Comparison of ENCODE assay signal across 8 cellular contexts in the genomic region with DNA sequence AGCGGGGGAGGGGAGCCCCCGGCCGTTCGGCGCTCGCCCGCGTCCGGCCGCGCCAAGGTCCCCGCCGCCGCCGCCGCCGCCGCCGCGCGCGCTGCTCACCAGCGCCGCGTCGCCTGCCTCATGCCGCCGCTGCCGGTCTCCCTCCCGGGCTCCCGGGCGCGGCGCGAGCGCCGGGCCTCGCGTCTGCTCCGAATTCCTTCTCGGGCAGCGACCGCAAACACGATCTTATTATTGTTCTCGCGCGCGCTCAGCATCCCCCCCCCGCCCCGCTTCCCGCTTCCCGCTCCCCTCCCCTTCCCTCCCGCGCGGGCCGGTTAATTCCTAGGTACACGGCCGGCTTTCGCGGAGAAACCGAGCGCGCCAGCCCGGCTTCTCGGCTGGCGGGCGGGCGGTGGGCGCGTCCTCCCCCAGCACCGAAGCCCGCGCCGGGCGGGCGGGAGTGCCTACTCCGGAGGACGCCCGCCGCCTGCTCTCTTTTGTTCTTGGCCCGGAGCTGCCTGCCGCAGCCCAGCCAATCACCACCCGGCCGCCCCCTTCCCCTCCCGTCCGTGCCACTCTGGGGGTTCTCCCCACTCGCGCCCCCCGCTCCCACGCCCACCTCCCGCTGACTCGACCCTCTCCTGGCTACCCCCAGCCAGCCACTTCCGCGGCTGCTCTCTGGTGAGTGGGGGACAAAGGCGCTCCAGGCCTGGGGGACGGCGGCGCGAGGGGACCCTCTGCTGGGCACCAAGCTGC. TPM values are rescaled to one million over a fixed set of nuclear protein-coding genes. Genes with fewer than 3 reads are reported as not detected.
DNase-seq lines count a peak whose midpoint lies in the region; ATAC-seq and TF ChIP-seq lines count a peak whose summit lies in the region.

A gene (minus strand): TSS at position 202 of the 735 bp plus-strand sequence. CDS start 409 bp downstream, outside the sequence.

- H3K79me2 ChIP-seq in PC-3 (ENCODE audit: low read length): peaks cover 44% of the 10 kb centered on the region

- no peaks in the 10 kb centered on the region for H3K9me2 ChIP-seq in PC-3 (replicated peaks; ENCODE audit: low read length)

- no peaks in the 10 kb centered on the region for H3K36me3 ChIP-seq in PC-3 (ENCODE audit: low read depth, low read length)
- no peaks in the 10 kb centered on the region for H3K36me3 ChIP-seq in adrenal gland (replicated peaks in 1 of 2)

- H3K4me1 ChIP-seq in PC-3 (ENCODE audit: insufficient read depth, low read length) (peaks cover 29% of the 10 kb centered on the region), adrenal gland (replicated peaks in 1 of 2) (peaks cover 33 to 35% of the 10 kb centered on the region in 2 donors)

- H3K4me3 ChIP-seq in PC-3 (ENCODE audit: low read length) (peak within 1 kb of the TSS; percentile 83), adrenal gland (peak within 1 kb of the TSS; percentile 69 to 95 (median 74))

- peak; percentile 35; the same call in 1 of the 2 replicates for TF ChIP-seq CTCF in PC-3 (conservative IDR thresholded peaks at IDR 0.05; ENCODE audit: low read depth, low read length)
- TF ChIP-seq CTCF in adrenal gland (IDR thresholded peaks at IDR 0.05): peak in 1 of 6 experiments; percentile 15

- POLR2A ChIA-PET in PC-3 (lab: Charles Lee; ENCODE audit: unreplicated experiment): interaction anchor here (0.6 kb wide), 1 partner anchor 40 kb away, joined by 4 read pairs; no protein-coding TSS in a partner anchor

- H3K27me3 ChIP-seq in PC-3 (ENCODE audit: low read length): no peaks in the 10 kb centered on the region
- no peaks in the 10 kb centered on the region for H3K27me3 ChIP-seq in adrenal gland

- peak within 1 kb of the TSS; percentile 98 for H2AFZ ChIP-seq in PC-3 (ENCODE audit: low read length)

- H3K9ac ChIP-seq in PC-3 (ENCODE audit: low read length): peak within 1 kb of the TSS; percentile 78

- TF ChIP-seq POLR2A in adrenal gland (IDR thresholded peaks at IDR 0.05): peak in 1 of 2 donors; percentile 45

- H3K9me3 ChIP-seq in PC-3 (ENCODE audit: low read length) (no peaks in the 10 kb centered on the region), adrenal gland (replicated peaks in 1 of 3) (no peaks in the 10 kb centered on the region)

- ATAC-seq in HG02973 (IDR thresholded peaks at IDR 0.05; ENCODE audit: unreplicated experiment) (peak; percentile 33), PC-3 (peak; percentile 38), Right ventricle myocardium superior (ENCODE audit: poor library complexity) (peak; percentile 64), HG02840 (IDR thresholded peaks at IDR 0.05; ENCODE audit: low FRiP score, unreplicated experiment) (no peak)

- BruUV-seq in PC-3 (replicated peaks; lab: Mats Ljungman, UMichigan): no TSS peak

- intact Hi-C loops in PC-3 (cut with micrococcal nuclease): loop anchor here (2.0 to 5.0 kb wide), 3 partner anchors 55 to 197 kb away; a partner anchor contains a TSS
- intact Hi-C loops in adrenal gland (cut with DNase I): loop anchor here in 1 of 2 donors (5.0 kb wide), 1 partner anchor 140 kb away; a partner anchor contains a TSS
- intact Hi-C loops in Right ventricle myocardium superior (cut with DNase I): no loop called here

- WGBS in adrenal gland, 4 donors: 0 to 10% (median 1%) methylated on average over 2 to 99 of the region's 99 CpGs

- H3K4me2 ChIP-seq in PC-3 (ENCODE audit: low read length): peak within 1 kb of the TSS; percentile 90

- no peak within 1 kb of the TSS for H3K27ac ChIP-seq in PC-3 (ENCODE audit: low read length)
- H3K27ac ChIP-seq in adrenal gland: peak within 1 kb of the TSS; percentile 53 to 93 (median 79)

- peak; percentile 17 for DNase-seq in NCI-H2029 (lab: John Stamatoyannopoulos, UW)
- DNase-seq in NCI-H2029 treated with DMSO at 0.1 percent for 48 hours (lab: John Stamatoyannopoulos, UW): no peak
- peak; percentile 59 for DNase-seq in PC-3
- DNase-seq in adrenal gland: peak; percentile 51 to 79 (median 64)
- peak; percentile 75 for DNase-seq in Right ventricle myocardium superior
- DNase-seq in nucleus accumbens (lab: John Stamatoyannopoulos, UW): peak in 49 of 56 donors; percentile 11 to 86 (median 57)

- no peaks in the 10 kb centered on the region for H4K20me1 ChIP-seq in PC-3 (ENCODE audit: low read length)

- peaks cover 4% of the 10 kb centered on the region for H3F3A ChIP-seq in PC-3 (ENCODE audit: low read length, unreplicated experiment)

- CTCF ChIA-PET in PC-3 (lab: Charles Lee): no interaction called here

RNA-seq across cellular contexts. Expression of the gene that starts here (rescaled TPM):
- total RNA-seq in PC-3 (2014; rRNA removed): 38.4 and 49.4 TPM in 2 replicates
- total RNA-seq in adrenal gland: 10 to 100 TPM; 22.6 to 82.2 (median 52.9) TPM
- polyA plus RNA-seq in adrenal gland: 10 to 100 TPM in 2 of 3 donors, 1 to 10 TPM in 1; 9.3 to 77.7 (median 25.2) TPM
- 26.7 TPM for total RNA-seq in Right ventricle myocardium superior
